18 cellular contexts compared by ENCODE assay signal in genomic region chr2:23772684-23773083, GRCh38.
DNase-seq lines count a peak whose midpoint lies in the region; ATAC-seq, FAIRE-seq and TF ChIP-seq lines count a peak whose summit lies in the region.
"Had no signal": no experiment of that assay in that cellular context is flagged by ENCODE, and none has a peak within 500 bp of the region (broad histone marks: within the 10 kb centered on the region; RNA-seq: fewer than 3 reads in every experiment).

No MANE protein-coding gene starts in this region.

- H3K4me1 ChIP-seq in BLaER1 treated with 17β-estradiol and CSF1 and Interleukin-3, amounts not matched to agents 10 nM and 100 nM: peaks cover 19 to 28% (median 25%) of the 10 kb centered on the region in 10 experiments

- peaks cover 67 to 93% (median 77%) of the 10 kb centered on the region in 11 experiments for H3K36me3 ChIP-seq in BLaER1 treated with 17β-estradiol and CSF1 and Interleukin-3, amounts not matched to agents 10 nM and 100 nM
- H3K36me3 ChIP-seq in SU-DHL-6 (ENCODE audit: low read length): peaks cover 17% of the 10 kb centered on the region; the same call in 1 of the 2 replicates

- TF ChIP-seq POLR2A in GM18505 (IDR thresholded peaks at IDR 0.05; ENCODE audit: borderline replicate concordance, extremely low read depth, insufficient read depth, insufficient read length): no peak

- peaks cover 0 to 27% (median 17%) of the 10 kb centered on the region in 11 experiments; a peak in 18 of 22 replicates for H3K9me3 ChIP-seq in BLaER1 treated with 17β-estradiol and CSF1 and Interleukin-3, amounts not matched to agents 10 nM and 100 nM (replicated peaks in 1 of 11)
- H3K9me3 ChIP-seq in SU-DHL-6 (ENCODE audit: insufficient read depth, low read length): no peaks in the 10 kb centered on the region

- no peaks in the 10 kb centered on the region for H3F3A ChIP-seq in SU-DHL-6 (ENCODE audit: insufficient read depth)

- no peak overlapping the region for H3K9ac ChIP-seq in BLaER1 treated with 17β-estradiol and CSF1 and Interleukin-3, amounts not matched to agents 10 nM and 100 nM
- no peak overlapping the region for H3K9ac ChIP-seq in SU-DHL-6 (ENCODE audit: low read length)
- H3K9ac ChIP-seq: KMS-11 had no signal

- no peak overlapping the region for H2AFZ ChIP-seq in SU-DHL-6 (ENCODE audit: low read depth, low read length, severe bottlenecking)

- H3K9me2 ChIP-seq in SU-DHL-6 (replicated peaks; ENCODE audit: insufficient read depth, low read length): no peaks in the 10 kb centered on the region

- 0 out of 20 replicates have a peak overlapping the region, but pooled peaks of 1 of the 10 experiments have one; percentile 0 for H3K4me3 ChIP-seq in BLaER1 treated with 17β-estradiol and CSF1 and Interleukin-3, amounts not matched to agents 10 nM and 100 nM
- H3K4me3 ChIP-seq in SU-DHL-6 (ENCODE audit: insufficient read depth, low read length, poor library complexity, severe bottlenecking): no peak overlapping the region

- no peaks in the 10 kb centered on the region for H3K79me2 ChIP-seq in SU-DHL-6 (ENCODE audit: insufficient read depth, low read length)

- DNase-seq in HTR-8/SVneo (ENCODE audit: insufficient read length, low spot score): no peak
- DNase-seq: 8988T, C1 segment of cervical spinal cord, COR-L47, DMS53, NCI-H1092 treated with DMSO at 0.1 percent for 48 hours, NCI-H187 treated with DMSO at 0.1 percent for 48 hours, NCI-H82, T-helper 9 cell had no signal

- FAIRE-seq in HTR-8/SVneo (lab: Jason Lieb, UNC): no peak
- FAIRE-seq: H54 had no signal

- ATAC-seq in GM19351 (IDR thresholded peaks at IDR 0.05; ENCODE audit: unreplicated experiment) (peak; percentile 85), HG02852 (IDR thresholded peaks at IDR 0.05; ENCODE audit: unreplicated experiment) (peak; percentile 57), GM19395 (IDR thresholded peaks at IDR 0.05; ENCODE audit: unreplicated experiment) (no peak), GM21737 (IDR thresholded peaks at IDR 0.05; ENCODE audit: unreplicated experiment) (no peak), GM18505 (IDR thresholded peaks at IDR 0.05; ENCODE audit: unreplicated experiment) (no peak)

- no peaks in the 10 kb centered on the region for H4K20me1 ChIP-seq in BLaER1 treated with 17β-estradiol and CSF1 and Interleukin-3, amounts not matched to agents 10 nM and 100 nM
- H4K20me1 ChIP-seq in SU-DHL-6 (ENCODE audit: low read depth, low read length): no peaks in the 10 kb centered on the region

- H3K4me2 ChIP-seq in BLaER1 treated with 17β-estradiol and CSF1 and Interleukin-3, amounts not matched to agents 10 nM and 100 nM: peak overlapping the region; percentile 41 to 82 (median 58)
- H3K4me2 ChIP-seq in SU-DHL-6 (ENCODE audit: low read depth, low read length, poor library complexity, severe bottlenecking): peak overlapping the region; percentile 51
- H3K4me2 ChIP-seq: KMS-11 had no signal

- H3K27ac ChIP-seq in BLaER1 treated with 17β-estradiol and CSF1 and Interleukin-3, amounts not matched to agents 10 nM and 100 nM: peak overlapping the region in 2 of 11 experiments; percentile 1 to 11; a peak in 2 of 22 replicates
- peak overlapping the region; percentile 65 for H3K27ac ChIP-seq in SU-DHL-6 (ENCODE audit: low read depth, low read length)
- H3K27ac ChIP-seq: KMS-11 had no signal

- no peak for TF ChIP-seq CTCF in SU-DHL-6 (IDR thresholded peaks at IDR 0.05; ENCODE audit: insufficient read depth, low read length, poor library complexity, severe bottlenecking)

- no peaks in the 10 kb centered on the region for H3K27me3 ChIP-seq in BLaER1 treated with 17β-estradiol and CSF1 and Interleukin-3, amounts not matched to agents 10 nM and 100 nM
- H3K27me3 ChIP-seq in SU-DHL-6 (ENCODE audit: low read length): no peaks in the 10 kb centered on the region

Comparison
In these comparisons a context has a peak if more than half of its experiments do, and no peak if none do; other contexts are left out.
1. ATAC-seq: peak in GM19351 (single experiment) and HG02852 (single experiment); none in GM19395 (single experiment), GM21737 (single experiment) and GM18505 (single experiment).